9 cellular contexts compared by ENCODE assay signal in the genomic region with DNA sequence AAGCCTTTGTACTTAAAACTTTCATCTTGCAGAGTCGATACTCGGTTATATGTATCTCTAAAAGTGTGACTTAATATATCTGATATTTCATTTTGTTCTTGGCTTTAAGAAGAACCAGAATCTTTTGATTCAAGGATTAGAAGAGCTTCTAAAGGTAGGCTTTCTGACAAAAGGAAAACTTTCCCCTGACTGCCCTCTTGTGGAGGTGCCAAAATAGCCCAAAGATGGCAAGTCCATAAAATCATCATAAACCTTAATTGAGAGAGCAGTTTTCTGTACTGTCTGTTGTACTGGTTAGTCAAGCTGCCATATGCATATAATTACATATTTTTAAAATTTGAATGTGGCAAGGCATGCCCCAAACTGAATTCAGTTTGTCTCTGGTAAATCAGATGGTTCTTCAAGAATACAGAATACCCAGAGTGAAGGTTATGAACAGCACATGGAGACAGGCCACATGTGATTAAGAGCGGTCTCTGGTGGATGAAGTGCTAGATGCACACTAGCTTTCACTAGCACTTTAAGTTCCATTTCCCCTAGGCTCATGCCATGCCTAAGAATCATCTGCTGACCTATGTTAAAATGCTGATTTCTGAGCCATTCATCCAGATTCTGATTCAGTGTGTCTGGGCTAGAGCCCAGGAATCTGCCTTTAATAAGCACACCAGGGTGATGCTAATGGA. TPM values are rescaled to one million over a fixed set of nuclear protein-coding genes. Genes with fewer than 3 reads are reported as not detected.
DNase-seq lines count a peak whose midpoint lies in the region; ATAC-seq, FAIRE-seq and TF ChIP-seq lines count a peak whose summit lies in the region.
"Had no signal": no experiment of that assay in that cellular context is flagged by ENCODE, and none has a peak within 500 bp of the region (broad histone marks: within the 10 kb centered on the region; RNA-seq: fewer than 3 reads in every experiment).

No MANE protein-coding gene starts in this region.

- peak; percentile 11 for DNase-seq in G401 (ENCODE audit: low spot score)
- peak; percentile 25 for DNase-seq in NB4 (ENCODE audit: low read depth)
- peak; percentile 35 for DNase-seq in RPMI8226
- DNase-seq in kidney, result no peak
- DNase-seq in activated T-cell treated with anti-CD3 and anti-CD28 coated beads, Interleukin-2, amount 50 U/mL, for 4 hours, result no peak

- TF ChIP-seq CTCF in NB4 (IDR thresholded peaks at IDR 0.05; ENCODE audit: low read depth, low read length) (peak; percentile 42), kidney (IDR thresholded peaks at IDR 0.05; ENCODE audit: borderline replicate concordance, extremely low read depth, insufficient read depth) (peak; percentile 30)

- no peaks in the 10 kb centered on the region for H3K9me3 ChIP-seq in kidney (ENCODE audit: control insufficient read depth in 1 of 2, low read length in 2 of 2)

- intact Hi-C loops in kidney (cut with DNase I), result no loop called here

- H3K4me3 ChIP-seq in NB4 (ENCODE audit: low read depth, low read length) (no peak overlapping the region), kidney (ENCODE audit: low read length in 2 of 2) (no peak overlapping the region)

- no peaks in the 10 kb centered on the region for H3K4me1 ChIP-seq in kidney (ENCODE audit: control insufficient read depth in 1 of 2, insufficient read depth in 1 of 2, low read depth in 1 of 2, low read length in 2 of 2)

- H3K4me1 Mint-ChIP-seq in activated T-cell treated with anti-CD3 and anti-CD28 coated beads, Interleukin-2, amount 50 U/mL, for 4 hours (ENCODE audit: low read depth), result no peaks in the 10 kb centered on the region

- no peaks in the 10 kb centered on the region for H3K9me3 Mint-ChIP-seq in activated T-cell treated with anti-CD3 and anti-CD28 coated beads, Interleukin-2, amount 50 U/mL, for 4 hours

- no peaks in the 10 kb centered on the region for H3K36me3 ChIP-seq in kidney (ENCODE audit: control insufficient read depth in 1 of 2, insufficient read depth in 2 of 2, low read length in 2 of 2)

- H3K27me3 Mint-ChIP-seq in activated T-cell treated with anti-CD3 and anti-CD28 coated beads, Interleukin-2, amount 50 U/mL, for 4 hours (ENCODE audit: low read depth), result no peaks in the 10 kb centered on the region

- H3K9ac ChIP-seq in kidney (ENCODE audit: low read length in 2 of 2), result no peak overlapping the region

- no peak for FAIRE-seq in kidney (lab: Jason Lieb, UNC)

- H3K4me3 Mint-ChIP-seq in activated T-cell treated with anti-CD3 and anti-CD28 coated beads, Interleukin-2, amount 50 U/mL, for 4 hours, result no peak overlapping the region
- H3K4me3 Mint-ChIP-seq: activated naive CD8-positive, alpha-beta T cell had no signal

- no peak overlapping the region for H3K27ac ChIP-seq in kidney (ENCODE audit: low read depth in 2 of 2, low read length in 2 of 2)

- ATAC-seq in GM18519 (IDR thresholded peaks at IDR 0.05; ENCODE audit: low FRiP score, unreplicated experiment) (no peak), HG02981 (IDR thresholded peaks at IDR 0.05; ENCODE audit: unreplicated experiment) (no peak), HG03139 (IDR thresholded peaks at IDR 0.05; ENCODE audit: unreplicated experiment) (no peak)
- ATAC-seq in activated T-cell treated with anti-CD3 and anti-CD28 coated beads, Interleukin-2, amount 50 U/mL, for 4 hours, result no peak

- H3K36me3 Mint-ChIP-seq in activated T-cell treated with anti-CD3 and anti-CD28 coated beads, Interleukin-2, amount 50 U/mL, for 4 hours (ENCODE audit: insufficient read depth), result no peaks in the 10 kb centered on the region
- H3K36me3 Mint-ChIP-seq: activated naive CD8-positive, alpha-beta T cell had no signal

- TF ChIP-seq POLR2A in NB4 (IDR thresholded peaks at IDR 0.05; ENCODE audit: extremely low read depth, insufficient read length), result no peak

- in situ Hi-C loops in G401 (cut with HindIII; ENCODE audit: low sequenced_read_pairs), result no loop called here

RNA-seq across cellular contexts. Expression of a gene that starts 27.7 kb away (rescaled TPM):
- not detected in 2 replicates for total RNA-seq in G401 (2014; rRNA removed; shearing (Covaris generic))
- not detected for total RNA-seq in kidney
- not detected for polyA plus RNA-seq in kidney (ENCODE audit: insufficient read depth, low read depth, low replicate concordance)
- total RNA-seq in activated T-cell treated with anti-CD3 and anti-CD28 coated beads, Interleukin-2, amount 50 U/mL, for 4 hours, result not detected

RNA-seq across cellular contexts. Expression of a gene that starts 57.3 kb away (rescaled TPM):
- total RNA-seq in G401 (2014; rRNA removed; shearing (Covaris generic)), result not detected in 2 replicates
- total RNA-seq in kidney, result 2.7 TPM
- polyA plus RNA-seq in kidney (ENCODE audit: insufficient read depth, low read depth, low replicate concordance), result 1.5 TPM
- total RNA-seq in activated T-cell treated with anti-CD3 and anti-CD28 coated beads, Interleukin-2, amount 50 U/mL, for 4 hours, result not detected

Comparison
In these comparisons a context has a peak if more than half of its experiments do, and no peak if none do; other contexts are left out.
1. DNase-seq: peak in G401 (single experiment), NB4 (single experiment) and RPMI8226 (single experiment); none in kidney (single experiment) and activated T-cell treated with anti-CD3 and anti-CD28 coated beads, Interleukin-2, amount 50 U/mL, for 4 hours (single experiment).